Comparison of ENCODE assay signal across 8 cellular contexts in genomic region chr6:27688014-27688586, GRCh38.
DNase-seq lines count a peak whose midpoint lies in the region; TF ChIP-seq lines count a peak whose summit lies in the region.

No MANE protein-coding gene starts in this region.

- no peaks in the 10 kb centered on the region for H3K27me3 ChIP-seq in GM23248 (replicated peaks; ENCODE audit: insufficient read depth)
- H3K27me3 ChIP-seq in neuronal stem cell (ENCODE audit: control insufficient read depth in 3 of 3, insufficient read depth in 3 of 3, low read depth in 1 of 3, low read length in 3 of 3), result no peaks in the 10 kb centered on the region

- H4K91ac ChIP-seq in neuronal stem cell (ENCODE audit: low read depth, low read length, poor library complexity), result no peak overlapping the region

- no peak overlapping the region for H2BK12ac ChIP-seq in neuronal stem cell (ENCODE audit: low read length)

- H4K8ac ChIP-seq in neuronal stem cell (ENCODE audit: low read depth, low read length), result no peak overlapping the region

- H3K18ac ChIP-seq in neuronal stem cell (ENCODE audit: low read length), result no peak overlapping the region

- no peaks in the 10 kb centered on the region for H3K9me3 Mint-ChIP-seq in activated T-helper 1 cell treated with anti-CD3 and anti-CD28 coated beads, Interleukin-12 subunit alpha, Interleukin-12 subunit beta, Interleukin-2, Interleukin-4 antibody, amounts not matched to agents 30 ng/mL and 10 ng/mL and 1 ng/mL, durations not matched to agents 14 hours and 24 hours and 36 hours

- intact Hi-C loops in activated T-helper 1 cell treated with anti-CD3 and anti-CD28 coated beads, Interleukin-12 subunit alpha, Interleukin-12 subunit beta, Interleukin-2, Interleukin-4 antibody, amounts not matched to agents 30 ng/mL and 10 ng/mL and 1 ng/mL, durations not matched to agents 14 hours and 24 hours and 36 hours (cut with micrococcal nuclease), result loop anchor here (1.0 to 5.0 kb wide), 10 partner anchors 50 to 1356 kb away; partner anchors contain the start of gene POM121L2

- no peak overlapping the region for H3K23ac ChIP-seq in neuronal stem cell (ENCODE audit: low read depth, low read length, poor library complexity)

- H3F3A ChIP-seq in GM23248 (ENCODE audit: insufficient read depth), result peaks cover 32% of the 10 kb centered on the region

- H2AK5ac ChIP-seq in neuronal stem cell (ENCODE audit: low read depth, low read length), result no peak overlapping the region

- H3K36me3 ChIP-seq in GM23248 (ENCODE audit: low read depth) (no peaks in the 10 kb centered on the region), neuronal stem cell (replicated peaks in 1 of 2; ENCODE audit: control insufficient read depth in 2 of 2, insufficient read depth in 2 of 2, low read length in 2 of 2) (no peaks in the 10 kb centered on the region)

- peak overlapping the region; percentile 91 for H3K27ac Mint-ChIP-seq in activated T-helper 1 cell treated with anti-CD3 and anti-CD28 coated beads, Interleukin-12 subunit alpha, Interleukin-12 subunit beta, Interleukin-2, Interleukin-4 antibody, amounts not matched to agents 30 ng/mL and 10 ng/mL and 1 ng/mL, durations not matched to agents 14 hours and 24 hours and 36 hours

- H2BK15ac ChIP-seq in neuronal stem cell (ENCODE audit: low read length), result no peak overlapping the region

- H3K9me3 ChIP-seq in GM23248 (ENCODE audit: low read depth) (no peaks in the 10 kb centered on the region), neuronal stem cell (replicated peaks in 1 of 2; ENCODE audit: control insufficient read depth in 2 of 2, insufficient read depth in 1 of 2, low read depth in 1 of 2, low read length in 2 of 2) (no peaks in the 10 kb centered on the region)

- peak overlapping the region; percentile 92 for H2AFZ ChIP-seq in GM23248
- H2AFZ ChIP-seq in neuronal stem cell (ENCODE audit: low read length), result peak overlapping the region; percentile 93

- no peaks in the 10 kb centered on the region for H3K79me1 ChIP-seq in neuronal stem cell (ENCODE audit: low read depth, low read length)

- H3K4me3 Mint-ChIP-seq in activated T-helper 1 cell treated with anti-CD3 and anti-CD28 coated beads, Interleukin-12 subunit alpha, Interleukin-12 subunit beta, Interleukin-2, Interleukin-4 antibody, amounts not matched to agents 30 ng/mL and 10 ng/mL and 1 ng/mL, durations not matched to agents 14 hours and 24 hours and 36 hours, result peak overlapping the region; percentile 88

- H2BK5ac ChIP-seq in neuronal stem cell (ENCODE audit: low read length), result no peak overlapping the region

- DNase-seq in DMS114 treated with DMSO at 0.1 percent for 48 hours (lab: John Stamatoyannopoulos, UW; ENCODE audit: unreplicated experiment) (peak; percentile 92), GM23248 (peak; percentile 79), Kasumi-1 (lab: John Stamatoyannopoulos, UW) (peak; percentile 87), RKO (ENCODE audit: low spot score) (peak; percentile 93), fibroblast of villous mesenchyme (ENCODE audit: low read depth) (peak; percentile 82), neuronal stem cell (ENCODE audit: low spot score) (peak; percentile 88), stromal cell of bone marrow (ENCODE audit: low read depth) (peak; percentile 61)
- peak; percentile 72 for DNase-seq in activated T-helper 1 cell treated with anti-CD3 and anti-CD28 coated beads, Interleukin-12 subunit alpha, Interleukin-12 subunit beta, Interleukin-2, Interleukin-4 antibody, amounts not matched to agents 30 ng/mL and 10 ng/mL and 1 ng/mL, durations not matched to agents 14 hours and 24 hours and 36 hours (ENCODE audit: low spot score)

- H3K4me2 ChIP-seq in GM23248 (ENCODE audit: unreplicated experiment) (peak overlapping the region; percentile 98), neuronal stem cell (ENCODE audit: insufficient read depth, low read length, poor library complexity, severe bottlenecking) (peak overlapping the region; percentile 45)

- 1 to 2% methylated on average over 28 of the region's 28 CpGs for WGBS in GM23248 (ENCODE audit: low coverage in 1 of 2, low lambda C conversion rate in 2 of 2, missing lambda C conversion rate in 2 of 2), 2 experiments
- no CpG with 5 or more reads among the region's 28 CpGs for whole genome bisulfite sequencing in neuronal stem cell (ENCODE audit: extremely low coverage in 2 of 2, insufficient read length in 2 of 2, insufficient replicate concordance in 1 of 2), 2 donors

- H4K20me1 ChIP-seq in GM23248 (ENCODE audit: insufficient read depth), result no peaks in the 10 kb centered on the region

- peak overlapping the region; percentile 77 for H3K4me3 ChIP-seq in GM23248
- peak overlapping the region; percentile 59 for H3K4me3 ChIP-seq in fibroblast of villous mesenchyme (ENCODE audit: low read depth, low read length)
- H3K4me3 ChIP-seq in neuronal stem cell (ENCODE audit: low read length in 2 of 2), result peak overlapping the region; percentile 62 to 88

- no peak for TF ChIP-seq CTCF in fibroblast of villous mesenchyme (IDR thresholded peaks at IDR 0.05; ENCODE audit: insufficient read depth, low read depth, low read length)

- H3K4me1 ChIP-seq in GM23248 (ENCODE audit: insufficient read depth) (no peaks in the 10 kb centered on the region), neuronal stem cell (ENCODE audit: control insufficient read depth in 2 of 2, insufficient read depth in 1 of 2, low read depth in 1 of 2, low read length in 2 of 2) (no peaks in the 10 kb centered on the region)

- H3K14ac ChIP-seq in neuronal stem cell (ENCODE audit: low read length), result no peak overlapping the region

- no peak overlapping the region for H2BK120ac ChIP-seq in neuronal stem cell (ENCODE audit: low read depth, low read length)

- peaks cover 26% of the 10 kb centered on the region for H3K4me1 Mint-ChIP-seq in activated T-helper 1 cell treated with anti-CD3 and anti-CD28 coated beads, Interleukin-12 subunit alpha, Interleukin-12 subunit beta, Interleukin-2, Interleukin-4 antibody, amounts not matched to agents 30 ng/mL and 10 ng/mL and 1 ng/mL, durations not matched to agents 14 hours and 24 hours and 36 hours (ENCODE audit: low read depth)

- H3K27ac ChIP-seq in GM23248, result peak overlapping the region; percentile 30
- H3K27ac ChIP-seq in neuronal stem cell (replicated peaks; ENCODE audit: low read length), result peak overlapping the region; percentile 54

- H3K79me2 ChIP-seq in GM23248 (ENCODE audit: insufficient read depth), result no peaks in the 10 kb centered on the region

- no peaks in the 10 kb centered on the region for H3K9me2 ChIP-seq in GM23248 (ENCODE audit: insufficient read depth)

- peaks cover 20% of the 10 kb centered on the region for H3K27me3 Mint-ChIP-seq in activated T-helper 1 cell treated with anti-CD3 and anti-CD28 coated beads, Interleukin-12 subunit alpha, Interleukin-12 subunit beta, Interleukin-2, Interleukin-4 antibody, amounts not matched to agents 30 ng/mL and 10 ng/mL and 1 ng/mL, durations not matched to agents 14 hours and 24 hours and 36 hours (ENCODE audit: insufficient read depth)

- H3K36me3 Mint-ChIP-seq in activated T-helper 1 cell treated with anti-CD3 and anti-CD28 coated beads, Interleukin-12 subunit alpha, Interleukin-12 subunit beta, Interleukin-2, Interleukin-4 antibody, amounts not matched to agents 30 ng/mL and 10 ng/mL and 1 ng/mL, durations not matched to agents 14 hours and 24 hours and 36 hours (ENCODE audit: low read depth), result no peaks in the 10 kb centered on the region

- H3K4ac ChIP-seq in neuronal stem cell (ENCODE audit: low read length), result no peak overlapping the region

- in situ Hi-C loops in GM23248 (cut with MboI), result no loop called here

- H3K9ac ChIP-seq in GM23248 (peak overlapping the region; percentile 52), neuronal stem cell (ENCODE audit: low read depth, low read length, poor library complexity) (no peak overlapping the region)

Comparison
In these comparisons a context has a peak if more than half of its experiments do, and no peak if none do; other contexts are left out.
1. Peak in every context shown above with its lines: DNase-seq, H3K4me3 ChIP-seq and H3K27ac ChIP-seq.